ENCODE assay signal across 16 cellular contexts in the genomic region with DNA sequence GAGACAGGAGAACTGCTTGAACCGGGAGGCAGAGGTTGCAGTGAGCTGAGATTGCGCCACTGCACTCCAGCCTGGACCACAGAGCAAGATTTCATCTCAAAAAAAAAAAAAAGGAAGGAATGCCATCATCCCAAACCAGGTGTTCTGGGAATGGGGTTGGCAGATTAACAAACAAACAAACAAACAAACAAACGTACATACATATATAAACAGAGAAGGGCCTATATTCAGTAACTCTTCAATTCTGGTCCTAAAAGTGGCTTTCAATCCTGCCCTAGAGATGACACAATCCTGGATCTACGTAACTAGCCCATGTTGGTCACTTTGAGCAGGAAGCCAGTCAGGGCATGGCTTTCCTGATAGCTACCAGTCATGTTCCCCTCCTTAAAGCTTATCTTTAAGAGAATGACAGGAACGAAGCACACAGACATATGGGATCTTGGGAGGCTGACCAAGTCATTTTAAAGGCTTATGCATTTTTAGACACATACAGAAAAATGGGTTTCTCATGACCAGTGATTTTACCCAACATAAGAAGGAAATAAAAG.
"Had no signal": no experiment of that assay in that cellular context is flagged by ENCODE, and none has a peak within 500 bp of the region (broad histone marks: within the 10 kb centered on the region; RNA-seq: fewer than 3 reads in every experiment).

No MANE protein-coding gene starts in this region.

- ATAC-seq: foreskin keratinocyte; left cardiac atrium; lower lobe of right lung; right cardiac atrium; stimulated activated naive CD8-positive, alpha-beta T cell treated with anti-CD3 and anti-CD28 coated beads, Interleukin-15, amount 100 ng/mL, for 72 hours; T-cell had no signal

- H3K27me3 ChIP-seq: foreskin keratinocyte, suprapubic skin had no signal

- H3K4me3 ChIP-seq: lower lobe of right lung, prostate gland, skin epidermis, suprapubic skin had no signal

- H3K9me3 ChIP-seq: lower lobe of right lung, prostate gland, suprapubic skin had no signal

- H3K4me1 ChIP-seq: foreskin keratinocyte had no signal

- DNase-seq: activated CD4-positive, alpha-beta T cell treated with anti-CD3 and anti-CD28 coated beads for 1 hour; effector memory CD4-positive, alpha-beta T cell; foreskin keratinocyte; hippocampal formation; left cardiac atrium; lower lobe of right lung; right cardiac atrium; stimulated activated CD4-positive, alpha-beta T cell treated with anti-CD3 and anti-CD28 coated beads, Interleukin-15, amount 100 ng/mL, for 24 hours; stimulated activated CD4-positive, alpha-beta T cell treated with anti-CD3 and anti-CD28 coated beads, Interleukin-4, amount 100 ng/mL, for 1 hour; stimulated activated naive CD8-positive, alpha-beta T cell treated with anti-CD3 and anti-CD28 coated beads, Interleukin-15, amount 100 ng/mL, for 72 hours; T-cell; WERI-Rb-1 had no signal

- H3K36me3 ChIP-seq: lower lobe of right lung, prostate gland, suprapubic skin, WERI-Rb-1 had no signal

- H3K27ac ChIP-seq: epithelial cell of prostate, foreskin keratinocyte, lower lobe of right lung, prostate gland, skin epidermis, suprapubic skin, WERI-Rb-1 had no signal
